In the genomic region with DNA sequence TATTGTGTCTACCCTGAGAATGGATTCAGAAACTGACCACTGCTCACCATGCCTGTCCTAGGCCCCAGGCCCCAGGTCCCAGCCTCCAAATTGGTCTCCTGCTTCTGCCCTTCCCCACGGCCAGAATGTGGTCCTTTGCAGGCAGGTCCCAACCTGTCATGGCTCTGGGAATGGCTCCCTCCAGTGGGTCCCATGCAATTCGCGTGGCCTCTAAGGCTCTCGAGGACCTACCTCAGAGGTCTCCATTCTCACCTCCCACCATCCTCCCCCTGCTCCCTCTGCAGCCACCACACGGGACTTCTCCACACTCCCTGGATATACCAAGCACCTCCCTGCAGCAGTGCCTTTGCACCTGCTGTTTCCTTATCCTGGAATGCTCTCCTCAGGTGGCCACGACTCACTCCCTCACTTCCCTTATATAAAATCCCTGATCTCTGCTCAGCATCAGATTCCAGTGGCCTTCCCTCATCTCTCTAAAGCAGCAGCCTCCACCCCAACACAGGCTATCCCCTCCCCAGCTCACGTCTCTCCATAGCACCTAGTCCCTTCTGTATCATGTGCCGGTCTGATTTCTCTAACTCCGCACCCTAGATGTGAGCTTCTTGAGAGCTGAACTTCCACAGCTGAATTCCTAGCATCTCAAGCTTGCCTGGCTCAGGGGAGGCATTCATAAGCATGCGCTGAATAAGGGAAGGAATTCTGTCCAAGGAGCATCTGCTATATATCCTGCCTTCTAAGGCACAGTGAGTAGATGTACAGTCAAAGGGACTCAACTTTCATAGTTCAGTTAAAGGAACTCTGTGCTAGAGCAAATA, we compare ENCODE assay signal across 25 cellular contexts. TPM values are rescaled to one million over a fixed set of nuclear protein-coding genes. Genes with fewer than 3 reads are reported as not detected.
DNase-seq lines count a peak whose midpoint lies in the region; ATAC-seq, FAIRE-seq and TF ChIP-seq lines count a peak whose summit lies in the region.
"Had no signal": no experiment of that assay in that cellular context is flagged by ENCODE, and none has a peak within 500 bp of the region (broad histone marks: within the 10 kb centered on the region; RNA-seq: fewer than 3 reads in every experiment).

No MANE protein-coding gene starts in this region.

- H3K4me3 ChIP-seq in muscle layer of colon (ENCODE audit: low read depth in 1 of 2, low read length in 2 of 2) (peak overlapping the region; percentile 61 to 69), stomach (peak overlapping the region in 2 of 4 donors; percentile 11 to 28), small intestine (ENCODE audit: low read depth in 1 of 2, low read length in 2 of 2) (no peak overlapping the region)
- H3K4me3 ChIP-seq: GM23248 had no signal

- peak; percentile 19 for ATAC-seq in foreskin keratinocyte
- ATAC-seq in HG02759 (IDR thresholded peaks at IDR 0.05; ENCODE audit: unreplicated experiment) = no peak
- ATAC-seq: Panc1 had no signal

- no peaks in the 10 kb centered on the region for H3K9me3 Mint-ChIP-seq in T-helper 2 cell treated with Interferon-gamma antibody and Interleukin-4, amounts not matched to agents 5 μg/mL and 100 μg/mL, for 36 hours

- intact Hi-C loops in stomach (cut with DNase I; ENCODE audit: low total_unique reads) = no loop called here

- DNase-seq in UCSD-AML1 (lab: John Stamatoyannopoulos, UW; ENCODE audit: unreplicated experiment) (peak; percentile 20), foreskin keratinocyte (no peak), stomach (no peak), small intestine (no peak), OCI-M2 (lab: John Stamatoyannopoulos, UW; ENCODE audit: unreplicated experiment) (no peak)
- no peak for DNase-seq in T-helper 2 cell treated with Interferon-gamma antibody and Interleukin-4, amounts not matched to agents 5 μg/mL and 100 μg/mL, for 36 hours (ENCODE audit: low spot score)
- DNase-seq: Calu3, DMS153, DND-41, GM23248, H7, KG1, MM.1S, NCI-H1417, NCI-H1694, NCI-H2029 treated with DMSO at 0.1 percent for 48 hours, NCI-H2227 treated with DMSO at 0.1 percent for 48 hours, NCI-H526 treated with DMSO at 0.1 percent for 48 hours, SHP77 had no signal

- no peaks in the 10 kb centered on the region for H3K9me3 ChIP-seq in muscle layer of colon (ENCODE audit: low read length)
- H3K9me3 ChIP-seq in stomach = no peaks in the 10 kb centered on the region
- no peaks in the 10 kb centered on the region for H3K9me3 ChIP-seq in small intestine (ENCODE audit: control insufficient read depth, low read depth)

- peaks cover 3% of the 10 kb centered on the region for H3K27me3 Mint-ChIP-seq in T-helper 2 cell treated with Interferon-gamma antibody and Interleukin-4, amounts not matched to agents 5 μg/mL and 100 μg/mL, for 36 hours (ENCODE audit: low read depth)

- no peak for FAIRE-seq in small intestine (lab: Jason Lieb, UNC)
- FAIRE-seq: GM18507, HTR-8/SVneo had no signal

- H3K9ac ChIP-seq in muscle layer of colon (ENCODE audit: low read length) = peak overlapping the region; percentile 94
- H3K9ac ChIP-seq: GM23248 had no signal

- H3K4me1 Mint-ChIP-seq in T-helper 2 cell treated with Interferon-gamma antibody and Interleukin-4, amounts not matched to agents 5 μg/mL and 100 μg/mL, for 36 hours (ENCODE audit: low read depth) = no peaks in the 10 kb centered on the region

- H3K36me3 Mint-ChIP-seq in T-helper 2 cell treated with Interferon-gamma antibody and Interleukin-4, amounts not matched to agents 5 μg/mL and 100 μg/mL, for 36 hours (ENCODE audit: low read depth) = no peaks in the 10 kb centered on the region

- no peak overlapping the region for H3K27ac ChIP-seq in foreskin keratinocyte
- peak overlapping the region; percentile 59 for H3K27ac ChIP-seq in muscle layer of colon (ENCODE audit: low read depth, low read length)
- peak overlapping the region in 3 of 5 donors; percentile 46 to 68 (median 54) for H3K27ac ChIP-seq in stomach
- H3K27ac ChIP-seq in small intestine (ENCODE audit: low read depth in 1 of 2, low read length in 1 of 2) = no peak overlapping the region
- H3K27ac ChIP-seq: GM23248, RWPE1 had no signal

- no peaks in the 10 kb centered on the region for H3K36me3 ChIP-seq in muscle layer of colon (ENCODE audit: insufficient read depth, low read length)
- no peaks in the 10 kb centered on the region for H3K36me3 ChIP-seq in stomach
- H3K36me3 ChIP-seq in small intestine (ENCODE audit: control insufficient read depth in 2 of 2, insufficient read depth in 2 of 2, low read length in 2 of 2) = no peaks in the 10 kb centered on the region

- H3K27ac Mint-ChIP-seq in T-helper 2 cell treated with Interferon-gamma antibody and Interleukin-4, amounts not matched to agents 5 μg/mL and 100 μg/mL, for 36 hours = no peak overlapping the region

- H3K4me3 Mint-ChIP-seq in T-helper 2 cell treated with Interferon-gamma antibody and Interleukin-4, amounts not matched to agents 5 μg/mL and 100 μg/mL, for 36 hours = no peak overlapping the region

- TF ChIP-seq CTCF in foreskin keratinocyte (conservative IDR thresholded peaks at IDR 0.05) = peak; percentile 16
- no peak for TF ChIP-seq CTCF in stomach (IDR thresholded peaks at IDR 0.05)

- H3K4me1 ChIP-seq in foreskin keratinocyte (peaks cover 4% of the 10 kb centered on the region), muscle layer of colon (ENCODE audit: insufficient read depth, low read length) (peaks cover 22% of the 10 kb centered on the region), stomach (peaks cover 0 to 22% (median 2%) of the 10 kb centered on the region in 4 donors), small intestine (ENCODE audit: control insufficient read depth in 2 of 2, insufficient read depth in 1 of 2, low read depth in 1 of 2, low read length in 1 of 2) (no peaks in the 10 kb centered on the region)

- no peaks in the 10 kb centered on the region for H3K27me3 ChIP-seq in foreskin keratinocyte
- no peaks in the 10 kb centered on the region for H3K27me3 ChIP-seq in muscle layer of colon (ENCODE audit: control insufficient read depth in 1 of 2, insufficient read depth in 2 of 2, low read length in 2 of 2)
- no peaks in the 10 kb centered on the region for H3K27me3 ChIP-seq in stomach
- H3K27me3 ChIP-seq in small intestine (ENCODE audit: control insufficient read depth in 2 of 2, insufficient read depth in 2 of 2, low read length in 2 of 2) = no peaks in the 10 kb centered on the region

- WGBS in stomach, 5 donors = 81 to 93% (median 83%) methylated on average over 10 of the region's 10 CpGs
- 83 to 87% (median 86%) methylated on average over 10 of the region's 10 CpGs for WGBS in small intestine, 3 donors

- TF ChIP-seq EP300 in stomach (IDR thresholded peaks at IDR 0.05) = no peak

- TF ChIP-seq POLR2A in stomach (IDR thresholded peaks at IDR 0.05) = no peak

RNA-seq across cellular contexts. Expression of gene ARRDC4, which starts 56.9 kb away (rescaled TPM):
- 9.0 and 14.0 TPM in 2 replicates for total RNA-seq in foreskin keratinocyte
- polyA plus RNA-seq in foreskin keratinocyte = 3.8 and 4.9 TPM in 2 replicates
- total RNA-seq in stomach = 100 to 1,000 TPM in 1 of 5 donors, 10 to 100 TPM in 4; 36.5 to 110 (median 67.0) TPM
- 10 to 100 TPM; 13.2 to 47.4 (median 33.2) TPM for polyA plus RNA-seq in stomach
- 10 to 100 TPM; 18.9 to 35.2 (median 26.2) TPM for polyA plus RNA-seq in small intestine

Comparison
In these comparisons a context has a peak if more than half of its experiments do, and no peak if none do; other contexts are left out.
1. H3K27ac ChIP-seq: peak in muscle layer of colon (single experiment) and stomach (3 of 5); none in foreskin keratinocyte (single experiment) and small intestine (0 of 2).
2. H3K4me3 ChIP-seq: peak in muscle layer of colon (2 of 2); none in small intestine (0 of 2).